10 cellular contexts compared by ENCODE assay signal in genomic region chr9:1231998-1232919, GRCh38.
DNase-seq lines count a peak whose midpoint lies in the region; ATAC-seq lines count a peak whose summit lies in the region.
"Had no signal": no experiment of that assay in that cellular context is flagged by ENCODE, and none has a peak within 500 bp of the region (broad histone marks: within the 10 kb centered on the region; RNA-seq: fewer than 3 reads in every experiment).

No MANE protein-coding gene starts in this region.

- in situ Hi-C loops in KBM-7 (cut with MboI; ENCODE audit: low pct_unique_long_range_greater_than_20kb, low sequenced_read_pairs) = no loop called here

- intact Hi-C loops in right cardiac atrium (cut with DNase I) = no loop called here

- H3K27me3 ChIP-seq in SJCRH30 (no peaks in the 10 kb centered on the region), right cardiac atrium (ENCODE audit: control insufficient read depth, insufficient read depth) (no peaks in the 10 kb centered on the region), subcutaneous abdominal adipose tissue (ENCODE audit: control insufficient read depth in 5 of 5, insufficient read depth in 4 of 5, low read length in 5 of 5) (no peaks in the 10 kb centered on the region)

- peak; percentile 61 to 74 for DNase-seq in SJCRH30
- peak; percentile 73 to 91 (median 82) for DNase-seq in right cardiac atrium
- no peak for DNase-seq in activated T-cell treated with anti-CD3 and anti-CD28 coated beads, Interleukin-2, amount 50 U/mL, for 1 hour
- no peak for DNase-seq in activated CD4-positive, alpha-beta T cell treated with anti-CD3 and anti-CD28 coated beads, Interleukin-2, amount 50 U/mL, for 48 hours
- DNase-seq in DMS114 treated with DMSO at 0.1 percent for 48 hours (lab: John Stamatoyannopoulos, UW; ENCODE audit: unreplicated experiment) = no peak
- no peak for DNase-seq in KBM-7
- DNase-seq: activated gamma-delta T cell treated with Interleukin-2 at 50 U/mL for 16 hours, NCI-H2107 had no signal

- peak; percentile 80 for ATAC-seq in GM21619 (IDR thresholded peaks at IDR 0.05; ENCODE audit: unreplicated experiment)
- peak; percentile 83 to 95 for ATAC-seq in right cardiac atrium

- H3K9me3 ChIP-seq in SJCRH30 (replicated peaks) (0 out of 2 replicates have a peak, but pooled peaks cover 2% of the 10 kb centered on the region), right cardiac atrium (ENCODE audit: control insufficient read depth, low read length) (no peaks in the 10 kb centered on the region), subcutaneous abdominal adipose tissue (ENCODE audit: control insufficient read depth in 5 of 5, low read length in 5 of 5) (no peaks in the 10 kb centered on the region)

- peaks cover 32% of the 10 kb centered on the region for H3K4me1 ChIP-seq in SJCRH30
- H3K4me1 ChIP-seq in right cardiac atrium (ENCODE audit: control insufficient read depth, insufficient read depth, low read length) = peaks cover 2% of the 10 kb centered on the region
- H3K4me1 ChIP-seq in subcutaneous abdominal adipose tissue (ENCODE audit: control insufficient read depth in 5 of 5, insufficient read depth in 5 of 5, low read length in 5 of 5) = peaks cover 0 to 30% (median 8%) of the 10 kb centered on the region in 5 donors

- H3K4me3 ChIP-seq in SJCRH30 (peak overlapping the region; percentile 48), right cardiac atrium (ENCODE audit: low read length) (no peak overlapping the region), subcutaneous abdominal adipose tissue (ENCODE audit: low read depth in 1 of 5, low read length in 5 of 5) (peak overlapping the region in 3 of 5 donors; percentile 14 to 41 (median 18))

- H3K36me3 ChIP-seq in SJCRH30 = no peaks in the 10 kb centered on the region
- no peaks in the 10 kb centered on the region for H3K36me3 ChIP-seq in subcutaneous abdominal adipose tissue (ENCODE audit: control insufficient read depth in 5 of 5, insufficient read depth in 5 of 5, low read length in 5 of 5)

- H3K27ac ChIP-seq in SJCRH30 (peak overlapping the region; percentile 78), right cardiac atrium (ENCODE audit: low read length) (peak overlapping the region; percentile 22), subcutaneous abdominal adipose tissue (ENCODE audit: low read depth, low read length) (peak overlapping the region; percentile 71)

- H3K9ac ChIP-seq in subcutaneous abdominal adipose tissue (ENCODE audit: low read length in 5 of 5) = peak overlapping the region in 1 of 5 donors; percentile 45

- 33% methylated on average over 11 of the region's 11 CpGs for WGBS in right cardiac atrium

Comparison
In these comparisons a context has a peak if more than half of its experiments do, and no peak if none do; other contexts are left out.
1. DNase-seq: peak in SJCRH30 (2 of 2) and right cardiac atrium (3 of 3); none in activated T-cell treated with anti-CD3 and anti-CD28 coated beads, Interleukin-2, amount 50 U/mL, for 1 hour (single experiment), activated CD4-positive, alpha-beta T cell treated with anti-CD3 and anti-CD28 coated beads, Interleukin-2, amount 50 U/mL, for 48 hours (0 of 2), DMS114 treated with DMSO at 0.1 percent for 48 hours (single experiment) and KBM-7 (single experiment).
2. H3K27ac ChIP-seq: peak in every context shown above with its lines; median percentile 78 in SJCRH30; 71 in subcutaneous abdominal adipose tissue; 22 in right cardiac atrium.